ENCODE assay signal across 3 cellular contexts in the genomic region with DNA sequence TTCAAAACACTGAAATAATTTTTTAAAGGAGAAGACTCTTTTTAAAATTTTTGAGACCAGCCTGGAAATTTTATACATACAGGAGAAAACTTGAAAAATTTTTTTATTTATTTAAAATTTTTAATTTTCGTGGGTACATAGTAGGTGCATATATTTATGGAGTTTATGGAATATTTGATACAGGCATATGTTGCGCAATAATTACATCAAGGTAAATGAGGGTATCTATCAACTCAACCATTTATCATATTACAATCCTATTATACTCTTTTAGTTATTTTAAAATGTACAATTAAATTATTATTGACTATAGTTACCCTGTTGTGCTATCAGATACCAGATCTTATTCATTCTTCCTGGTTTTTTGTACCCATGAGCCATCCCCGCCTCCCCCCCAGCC.
TF ChIP-seq lines count a peak whose summit lies in the region.

No MANE protein-coding gene starts in this region.

TF ChIP-seq in A549, 52 proteins besides CTCF, POLR2A, EP300 and RAD21:
- TF ChIP-seq NPAS2 (CRISPR knock-in tag; IDR thresholded peaks at IDR 0.05; ENCODE audit: borderline replicate concordance) (no peak), CEBPB (IDR thresholded peaks at IDR 0.05) (peak; percentile 66 to 79; a peak in 3 of 4 replicates), NR3C1 (IDR thresholded peaks at IDR 0.05) (no peak), HDAC2 (IDR thresholded peaks at IDR 0.05) (no peak), SREBF2 (IDR thresholded peaks at IDR 0.05) (no peak), RARB (CRISPR knock-in tag; IDR thresholded peaks at IDR 0.05) (no peak)

TF ChIP-seq in IMR-90, 13 proteins besides CTCF, POLR2A, EP300 and RAD21:
- TF ChIP-seq FOS (IDR thresholded peaks at IDR 0.05; ENCODE audit: low read depth, low read length), result no peak
- peak; percentile 94 for TF ChIP-seq CEBPB (IDR thresholded peaks at IDR 0.05; ENCODE audit: low read depth, low read length)
- TF ChIP-seq BHLHE40 (IDR thresholded peaks at IDR 0.05; ENCODE audit: low read depth, low read length), result no peak
TF ChIP-seq in IMR-90: peak in this region for 1.

TF ChIP-seq in H1, 55 proteins besides CTCF, POLR2A, EP300 and RAD21:
- TF ChIP-seq CEBPB (IDR thresholded peaks at IDR 0.05; ENCODE audit: low read depth, low read length) (peak; percentile 94), TAF7 (optimal IDR thresholded peaks at IDR 0.05; ENCODE audit: borderline replicate concordance, low read depth, low read length) (no peak), ASH2L (IDR thresholded peaks at IDR 0.05; ENCODE audit: low read length) (no peak)
